Comparison of ENCODE assay signal across 1 cellular context in genomic region chr15:90386221-90386620, GRCh38.
TF ChIP-seq lines count a peak whose summit lies in the region.

No MANE protein-coding gene starts in this region.

TF ChIP-seq in WTC11, 78 proteins besides CTCF, POLR2A, EP300 and RAD21 (continued from another document):
- TF ChIP-seq STAT6 (CRISPR knock-in tag; conservative IDR thresholded peaks at IDR 0.05; ENCODE audit: low read depth) (no peak), FOXP1 (CRISPR knock-in tag; IDR thresholded peaks at IDR 0.05; ENCODE audit: borderline replicate concordance) (no peak), CREM (CRISPR knock-in tag; IDR thresholded peaks at IDR 0.05) (no peak), IRF1 (CRISPR knock-in tag; IDR thresholded peaks at IDR 0.05) (no peak), ZBTB21 (CRISPR knock-in tag; IDR thresholded peaks at IDR 0.05; ENCODE audit: borderline replicate concordance) (no peak), PRRX2 (CRISPR knock-in tag; IDR thresholded peaks at IDR 0.05) (no peak), PREB (CRISPR knock-in tag; IDR thresholded peaks at IDR 0.05; ENCODE audit: borderline replicate concordance) (no peak), USF2 (CRISPR knock-in tag; IDR thresholded peaks at IDR 0.05) (no peak), ZNF423 (CRISPR knock-in tag; IDR thresholded peaks at IDR 0.05) (no peak)
